In the genomic region with DNA sequence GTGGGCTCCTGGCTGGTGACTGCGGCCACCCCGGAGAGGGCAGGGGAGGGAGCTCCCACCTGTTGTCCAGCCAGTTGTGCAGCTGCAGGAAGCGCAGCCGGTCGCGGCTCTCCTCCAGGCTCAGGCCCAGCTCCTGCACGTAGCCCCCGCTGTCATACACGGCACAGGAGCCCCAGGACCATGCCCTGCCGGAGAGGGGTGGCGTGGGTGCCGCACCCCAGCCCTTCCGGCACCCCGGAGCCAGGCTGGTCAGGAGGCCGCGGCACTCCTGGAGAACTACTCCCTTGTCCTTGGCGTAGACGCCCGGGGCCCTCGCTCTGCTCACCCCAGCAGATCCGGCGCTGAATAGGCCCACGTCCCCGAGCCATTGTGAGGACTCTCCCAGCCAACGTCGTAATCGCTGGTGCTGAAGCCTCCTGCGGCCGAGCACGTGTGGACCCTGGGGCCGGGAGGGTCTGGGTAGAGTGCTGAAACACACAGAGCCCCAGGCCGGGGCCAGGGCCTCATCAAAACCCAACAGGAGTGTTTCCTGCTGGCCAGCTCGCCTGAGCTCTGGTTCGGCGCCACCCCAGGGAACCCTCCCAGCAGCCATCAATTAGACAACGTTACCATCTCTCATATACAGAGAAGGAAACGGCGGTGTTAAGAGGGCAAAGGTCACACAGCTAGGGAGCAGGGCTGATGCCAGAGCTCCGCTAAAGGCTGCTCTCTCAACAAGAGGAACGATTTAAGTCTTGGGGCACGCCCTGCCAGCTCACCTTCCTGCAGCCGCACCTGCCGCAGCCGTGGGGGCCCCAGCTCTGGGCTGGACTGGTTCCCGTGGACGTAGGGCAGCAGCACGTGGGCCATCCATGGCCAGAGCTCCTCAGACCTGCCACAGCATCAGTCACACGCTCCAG, we compare ENCODE assay signal across 13 cellular contexts. TPM values are rescaled to one million over a fixed set of nuclear protein-coding genes. Genes with fewer than 3 reads are reported as not detected.
DNase-seq lines count a peak whose midpoint lies in the region; ATAC-seq and TF ChIP-seq lines count a peak whose summit lies in the region.
"Had no signal": no experiment of that assay in that cellular context is flagged by ENCODE, and none has a peak within 500 bp of the region (broad histone marks: within the 10 kb centered on the region; RNA-seq: fewer than 3 reads in every experiment).

No MANE protein-coding gene starts in this region.

- H3K9me3 ChIP-seq in PC-9 (ENCODE audit: insufficient read depth, low read depth) (no peaks in the 10 kb centered on the region), gastroesophageal sphincter (no peaks in the 10 kb centered on the region), OCI-LY7 (ENCODE audit: low read length) (no peaks in the 10 kb centered on the region)
- H3K9me3 ChIP-seq: ascending aorta had no signal

- no peak overlapping the region for H3K27ac ChIP-seq in PC-9
- peak overlapping the region in 3 of 4 donors; percentile 77 to 84 (median 78) for H3K27ac ChIP-seq in gastroesophageal sphincter
- no peak overlapping the region for H3K27ac ChIP-seq in OCI-LY7 (ENCODE audit: low read depth, low read length, poor library complexity, severe bottlenecking)

- TF ChIP-seq EP300 in gastroesophageal sphincter (IDR thresholded peaks at IDR 0.05) = no peak

- 77% methylated on average over 12 of the region's 48 CpGs; no CpG with 5 or more reads in 1 of the 2 donors for WGBS in gastroesophageal sphincter (ENCODE audit: low coverage in 1 of 2), 2 donors

- CTCF ChIA-PET in PC-9 (lab: Charles Lee) (interaction anchor here (0.6 kb wide), 2 partner anchors 54 to 423 kb away, joined by 3 read pairs; no protein-coding TSS in a partner anchor), OCI-LY7 (lab: Charles Lee; ENCODE audit: unreplicated experiment) (no interaction called here)

- DNase-seq in Caki2 (ENCODE audit: low read depth) (peak; percentile 32), PC-9 (peak in 1 of 2 experiments; percentile 72), neural crest cell (ENCODE audit: low read depth, low spot score) (no peak), OCI-LY7 (ENCODE audit: low spot score) (no peak), foreskin melanocyte (no peak)
- DNase-seq: activated T-cell treated with anti-CD3 and anti-CD28 coated beads, Interleukin-2, amount 50 U/mL, for 1 hour; DND-41; KG1; natural killer cell had no signal

- intact Hi-C loops in PC-9 (cut with micrococcal nuclease; ENCODE audit: unreplicated experiment) (loop anchor here (2.0 to 5.0 kb wide), 3 partner anchors 55 to 130 kb away; partner anchors contain the start of genes E4F1 and RAB26), OCI-LY7 (cut with micrococcal nuclease; ENCODE audit: unreplicated experiment) (no loop called here)

- H3K4me1 Mint-ChIP-seq in neural crest cell = peaks cover 8% of the 10 kb centered on the region
- H3K4me1 Mint-ChIP-seq: natural killer cell had no signal

- no peaks in the 10 kb centered on the region; the same call in 1 of the 2 replicates for H3K4me1 ChIP-seq in PC-9 (replicated peaks; ENCODE audit: insufficient read depth)
- peaks cover 0 to 25% (median 5%) of the 10 kb centered on the region in 3 donors for H3K4me1 ChIP-seq in gastroesophageal sphincter
- H3K4me1 ChIP-seq in OCI-LY7 (ENCODE audit: insufficient read depth, low read length, poor library complexity, severe bottlenecking) = peaks cover 3% of the 10 kb centered on the region
- H3K4me1 ChIP-seq: ascending aorta had no signal

- no peaks in the 10 kb centered on the region for H3K79me2 ChIP-seq in PC-9 (ENCODE audit: low read depth)
- no peaks in the 10 kb centered on the region for H3K79me2 ChIP-seq in OCI-LY7 (ENCODE audit: insufficient read depth, low read depth, low read length)

- H3K36me3 ChIP-seq in PC-9 (ENCODE audit: low read depth) = no peaks in the 10 kb centered on the region
- peaks cover 0 to 99% of the 10 kb centered on the region in 2 donors for H3K36me3 ChIP-seq in gastroesophageal sphincter
- H3K36me3 ChIP-seq in OCI-LY7 (ENCODE audit: insufficient read depth, low read length) = peaks cover 30% of the 10 kb centered on the region; the same call in 1 of the 2 replicates

- peak overlapping the region; percentile 23 for H3K4me3 Mint-ChIP-seq in neural crest cell
- H3K4me3 Mint-ChIP-seq: natural killer cell had no signal

- H3K36me3 Mint-ChIP-seq in neural crest cell (ENCODE audit: low read depth) = no peaks in the 10 kb centered on the region
- H3K36me3 Mint-ChIP-seq: natural killer cell had no signal

- H3K4me3 ChIP-seq in PC-9 (peak overlapping the region; percentile 42; the same call in 1 of the 2 replicates), gastroesophageal sphincter (peak overlapping the region in 1 of 2 donors; percentile 16), OCI-LY7 (ENCODE audit: low read depth, low read length, poor library complexity, severe bottlenecking) (no peak overlapping the region)
- H3K4me3 ChIP-seq: ascending aorta had no signal

- POLR2A ChIA-PET in PC-9 (lab: Charles Lee; ENCODE audit: unreplicated experiment) (interaction anchor here (0.5 to 1.7 kb wide), 3 partner anchors 64 to 127 kb away, joined by 7 to 17 read pairs (median 7); partner anchors contain the start of genes RPS2 and TRAF7), OCI-LY7 (lab: Charles Lee) (no interaction called here)

- no peak overlapping the region for H2AFZ ChIP-seq in PC-9
- no peak overlapping the region for H2AFZ ChIP-seq in OCI-LY7 (ENCODE audit: low read length)

- no peak overlapping the region for H3K27ac Mint-ChIP-seq in neural crest cell (ENCODE audit: unreplicated experiment)
- H3K27ac Mint-ChIP-seq: natural killer cell had no signal

- BruUV-seq in PC-9 (replicated peaks; lab: Mats Ljungman, UMichigan) (no TSS peak), OCI-LY7 (replicated peaks; lab: Mats Ljungman, UMichigan) (no TSS peak)

- H3K4me2 ChIP-seq in PC-9 (peak overlapping the region; percentile 73; the same call in 1 of the 2 replicates), OCI-LY7 (ENCODE audit: low read length) (no peak overlapping the region)

- H3K27me3 ChIP-seq in PC-9 (ENCODE audit: insufficient read depth, low read depth) (no peaks in the 10 kb centered on the region), gastroesophageal sphincter (no peaks in the 10 kb centered on the region)
- H3K27me3 ChIP-seq: ascending aorta had no signal

- ATAC-seq in gastroesophageal sphincter (no peak), HG03108 (IDR thresholded peaks at IDR 0.05; ENCODE audit: unreplicated experiment) (no peak), HG02610 (IDR thresholded peaks at IDR 0.05; ENCODE audit: unreplicated experiment) (no peak)

- no peaks in the 10 kb centered on the region for H3K27me3 Mint-ChIP-seq in neural crest cell (ENCODE audit: low read depth)

- H4K20me1 ChIP-seq in PC-9 (ENCODE audit: insufficient read depth) (peaks cover 3% of the 10 kb centered on the region; the same call in 1 of the 2 replicates), OCI-LY7 (ENCODE audit: insufficient read depth, low read length) (no peaks in the 10 kb centered on the region)

- H3K9me2 ChIP-seq in PC-9 (ENCODE audit: insufficient read depth) = no peaks in the 10 kb centered on the region
- H3K9me2 ChIP-seq in OCI-LY7 (ENCODE audit: insufficient read depth, low read length) = no peaks in the 10 kb centered on the region

- no peak for TF ChIP-seq CTCF in PC-9 (conservative IDR thresholded peaks at IDR 0.05)
- TF ChIP-seq CTCF in gastroesophageal sphincter (IDR thresholded peaks at IDR 0.05) = no peak
- TF ChIP-seq CTCF in neural crest cell (conservative IDR thresholded peaks at IDR 0.05) = no peak
- no peak for TF ChIP-seq CTCF in OCI-LY7 (conservative IDR thresholded peaks at IDR 0.05; ENCODE audit: low read length)

- TF ChIP-seq POLR2A in gastroesophageal sphincter (IDR thresholded peaks at IDR 0.05) = no peak

- no peaks in the 10 kb centered on the region for H3K9me3 Mint-ChIP-seq in neural crest cell
- H3K9me3 Mint-ChIP-seq: natural killer cell had no signal

- H3F3A ChIP-seq in PC-9 (ENCODE audit: insufficient read depth, low read depth) = peaks cover 13% of the 10 kb centered on the region; the same call in 1 of the 2 replicates

- in situ Hi-C loops in Caki2 (cut with HindIII; ENCODE audit: low pct_unique_long_range_greater_than_20kb, low sequenced_read_pairs) = no loop called here

RNA-seq across cellular contexts. Expression of gene PKD1, which starts 43.7 kb away (rescaled TPM):
- total RNA-seq in Caki2 (2014; rRNA removed; shearing (Covaris generic); ENCODE audit: low replicate concordance) = 37.4 and 84.9 TPM in 2 replicates
- total RNA-seq in PC-9 (2021) = 91.5 and 105 TPM in 2 replicates
- total RNA-seq in gastroesophageal sphincter = 100 to 1,000 TPM; 181 to 492 (median 352) TPM
- total RNA-seq in neural crest cell = 108 and 115 TPM in 2 replicates
- 76.5 and 87.4 TPM in 2 replicates for total RNA-seq in OCI-LY7 (2014; rRNA removed; shearing (Covaris generic))
- total RNA-seq in OCI-LY7 (2022) = 112 and 129 TPM in 2 replicates

RNA-seq across cellular contexts. Expression of gene TSC2, which starts 44.2 kb away (rescaled TPM):
- 22.3 and 31.5 TPM in 2 replicates for total RNA-seq in Caki2 (2014; rRNA removed; shearing (Covaris generic); ENCODE audit: low replicate concordance)
- 166 and 170 TPM in 2 replicates for total RNA-seq in PC-9 (2021)
- total RNA-seq in gastroesophageal sphincter = 10 to 100 TPM; 36.3 to 78.8 (median 54.6) TPM
- 175 and 180 TPM in 2 replicates for total RNA-seq in neural crest cell
- 42.8 and 57.2 TPM in 2 replicates for total RNA-seq in OCI-LY7 (2014; rRNA removed; shearing (Covaris generic))
- 152 and 160 TPM in 2 replicates for total RNA-seq in OCI-LY7 (2022)

RNA-seq across cellular contexts. Expression of gene NTHL1, which starts 44.3 kb away (rescaled TPM):
- total RNA-seq in Caki2 (2014; rRNA removed; shearing (Covaris generic); ENCODE audit: low replicate concordance) = 129 and 148 TPM in 2 replicates
- 47.3 and 66.6 TPM in 2 replicates for total RNA-seq in PC-9 (2021)
- 10 to 100 TPM; 18.4 to 25.4 (median 21.6) TPM for total RNA-seq in gastroesophageal sphincter
- 50.7 and 51.9 TPM in 2 replicates for total RNA-seq in neural crest cell
- total RNA-seq in OCI-LY7 (2014; rRNA removed; shearing (Covaris generic)) = 50.9 and 56.2 TPM in 2 replicates
- 44.6 and 51.5 TPM in 2 replicates for total RNA-seq in OCI-LY7 (2022)

RNA-seq across cellular contexts. Expression of gene RAB26, which starts 56.5 kb away (rescaled TPM):
- 8.9 and 9.5 TPM in 2 replicates for total RNA-seq in Caki2 (2014; rRNA removed; shearing (Covaris generic); ENCODE audit: low replicate concordance)
- total RNA-seq in PC-9 (2021) (29.5 and 31.3 TPM in 2 replicates), gastroesophageal sphincter (1 to 10 TPM in 1 of 4 donors, under 1 TPM in 1, not detected in 2; 0.39 to 1.0 TPM), neural crest cell (0.64 and 0.98 TPM in 2 replicates), OCI-LY7 (2022) (7.9 and 9.5 TPM in 2 replicates)
- 3.1 and 5.0 TPM in 2 replicates for total RNA-seq in OCI-LY7 (2014; rRNA removed; shearing (Covaris generic))
- total RNA-seq: ascending aorta had no signal

Comparison
In these comparisons a context has a peak if more than half of its experiments do, and no peak if none do; other contexts are left out.
1. H3K27ac ChIP-seq: peak in gastroesophageal sphincter (3 of 4); none in PC-9 (single experiment) and OCI-LY7 (single experiment).